In the genomic region with DNA sequence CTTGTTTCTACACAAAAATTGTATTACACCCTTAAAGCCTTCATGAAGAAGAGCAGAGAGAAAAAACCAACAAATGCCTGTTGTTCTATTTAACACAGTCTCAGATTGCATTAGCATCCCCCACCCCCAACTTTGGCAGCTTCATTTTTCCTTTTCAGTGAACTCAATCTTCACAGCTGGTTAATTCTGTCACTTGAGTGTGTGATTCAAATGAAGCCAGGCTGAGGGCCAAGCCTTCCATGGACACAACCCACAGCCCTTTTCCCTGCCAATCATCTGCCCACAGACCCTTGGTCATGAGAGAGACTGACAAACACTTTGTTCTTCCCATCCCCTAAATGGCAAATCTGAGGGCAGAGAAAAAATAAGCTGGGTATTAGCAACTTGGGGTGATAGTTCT, we compare ENCODE assay signal across 1 cellular context.
TF ChIP-seq lines count a peak whose summit lies in the region.

No MANE protein-coding gene starts in this region.

TF ChIP-seq in GM23338, 12 proteins besides CTCF, POLR2A, EP300 and RAD21 (continued from another document):
- TF ChIP-seq, protein P1, sequence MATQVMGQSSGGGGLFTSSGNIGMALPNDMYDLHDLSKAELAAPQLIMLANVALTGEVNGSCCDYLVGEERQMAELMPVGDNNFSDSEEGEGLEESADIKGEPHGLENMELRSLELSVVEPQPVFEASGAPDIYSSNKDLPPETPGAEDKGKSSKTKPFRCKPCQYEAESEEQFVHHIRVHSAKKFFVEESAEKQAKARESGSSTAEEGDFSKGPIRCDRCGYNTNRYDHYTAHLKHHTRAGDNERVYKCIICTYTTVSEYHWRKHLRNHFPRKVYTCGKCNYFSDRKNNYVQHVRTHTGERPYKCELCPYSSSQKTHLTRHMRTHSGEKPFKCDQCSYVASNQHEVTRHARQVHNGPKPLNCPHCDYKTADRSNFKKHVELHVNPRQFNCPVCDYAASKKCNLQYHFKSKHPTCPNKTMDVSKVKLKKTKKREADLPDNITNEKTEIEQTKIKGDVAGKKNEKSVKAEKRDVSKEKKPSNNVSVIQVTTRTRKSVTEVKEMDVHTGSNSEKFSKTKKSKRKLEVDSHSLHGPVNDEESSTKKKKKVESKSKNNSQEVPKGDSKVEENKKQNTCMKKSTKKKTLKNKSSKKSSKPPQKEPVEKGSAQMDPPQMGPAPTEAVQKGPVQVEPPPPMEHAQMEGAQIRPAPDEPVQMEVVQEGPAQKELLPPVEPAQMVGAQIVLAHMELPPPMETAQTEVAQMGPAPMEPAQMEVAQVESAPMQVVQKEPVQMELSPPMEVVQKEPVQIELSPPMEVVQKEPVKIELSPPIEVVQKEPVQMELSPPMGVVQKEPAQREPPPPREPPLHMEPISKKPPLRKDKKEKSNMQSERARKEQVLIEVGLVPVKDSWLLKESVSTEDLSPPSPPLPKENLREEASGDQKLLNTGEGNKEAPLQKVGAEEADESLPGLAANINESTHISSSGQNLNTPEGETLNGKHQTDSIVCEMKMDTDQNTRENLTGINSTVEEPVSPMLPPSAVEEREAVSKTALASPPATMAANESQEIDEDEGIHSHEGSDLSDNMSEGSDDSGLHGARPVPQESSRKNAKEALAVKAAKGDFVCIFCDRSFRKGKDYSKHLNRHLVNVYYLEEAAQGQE (IDR thresholded peaks at IDR 0.05; ENCODE audit: unreplicated experiment) = no peak
- TF ChIP-seq, protein P2, sequence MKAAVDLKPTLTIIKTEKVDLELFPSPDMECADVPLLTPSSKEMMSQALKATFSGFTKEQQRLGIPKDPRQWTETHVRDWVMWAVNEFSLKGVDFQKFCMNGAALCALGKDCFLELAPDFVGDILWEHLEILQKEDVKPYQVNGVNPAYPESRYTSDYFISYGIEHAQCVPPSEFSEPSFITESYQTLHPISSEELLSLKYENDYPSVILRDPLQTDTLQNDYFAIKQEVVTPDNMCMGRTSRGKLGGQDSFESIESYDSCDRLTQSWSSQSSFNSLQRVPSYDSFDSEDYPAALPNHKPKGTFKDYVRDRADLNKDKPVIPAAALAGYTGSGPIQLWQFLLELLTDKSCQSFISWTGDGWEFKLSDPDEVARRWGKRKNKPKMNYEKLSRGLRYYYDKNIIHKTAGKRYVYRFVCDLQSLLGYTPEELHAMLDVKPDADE (IDR thresholded peaks at IDR 0.05) = no peak
